In genomic region chr15:89462198-89462912, GRCh38 we compare ENCODE assay signal across 10 cellular contexts. TPM values are rescaled to one million over a fixed set of nuclear protein-coding genes. Genes with fewer than 3 reads are reported as not detected.
A peak's percentile ranks its signal among the peaks of the same experiment; 100 is the strongest.
DNase-seq lines count a peak whose midpoint lies in the region; ATAC-seq, FAIRE-seq and TF ChIP-seq lines count a peak whose summit lies in the region.
"Had no signal": no experiment of that assay in that cellular context is flagged by ENCODE, and none has a peak within 500 bp of the region (broad histone marks: within the 10 kb centered on the region; RNA-seq: fewer than 3 reads in every experiment).

No MANE protein-coding gene starts in this region.

- RAD21 ChIA-PET in GM12878 (lab: Charles Lee; ENCODE audit: unreplicated experiment), result no interaction called here

- H3K27me3 Mint-ChIP-seq in neural progenitor cell (ENCODE audit: insufficient read depth, low read depth), result peaks cover 10% of the 10 kb centered on the region

- H3K9me3 ChIP-seq in GM23248 (ENCODE audit: low read depth) (no peaks in the 10 kb centered on the region), GM12878 (replicated peaks; ENCODE audit: control insufficient read depth, insufficient read depth, low read length) (peaks cover 1% of the 10 kb centered on the region; the same call in 2 of the 3 replicates), neural progenitor cell (ENCODE audit: low read depth) (no peaks in the 10 kb centered on the region)
- H3K9me3 ChIP-seq: upper lobe of left lung had no signal

- CTCF ChIA-PET in GM12878 (lab: Yijun Ruan, JAX), result interaction anchor here (0.6 to 0.7 kb wide), 2 partner anchors 8 to 24 kb away, joined by 3 read pairs; no protein-coding TSS in a partner anchor

- peaks cover 23% of the 10 kb centered on the region for H3K27me3 ChIP-seq in GM23248 (replicated peaks; ENCODE audit: insufficient read depth)
- no peaks in the 10 kb centered on the region for H3K27me3 ChIP-seq in GM12878 (replicated peaks in 1 of 2; ENCODE audit: control insufficient read depth in 2 of 2, insufficient read depth in 2 of 2, low read length in 1 of 2)
- H3K27me3 ChIP-seq in neural progenitor cell, result peaks cover 61% of the 10 kb centered on the region

- H3K9me3 Mint-ChIP-seq in neural progenitor cell, result no peaks in the 10 kb centered on the region
- H3K9me3 Mint-ChIP-seq: mesothelial cell of epicardium had no signal

- H3F3A ChIP-seq in GM23248 (ENCODE audit: insufficient read depth) (no peaks in the 10 kb centered on the region), neural progenitor cell (ENCODE audit: low read depth) (peaks cover 29% of the 10 kb centered on the region)

- H3K9ac ChIP-seq in GM23248, result no peak overlapping the region
- H3K9ac ChIP-seq in GM12878 (ENCODE audit: control insufficient read depth, insufficient read depth, low read length), result no peak overlapping the region
- H3K9ac ChIP-seq in neural progenitor cell, result no peak overlapping the region

- no peak for TF ChIP-seq POLR2A in GM12878 (IDR thresholded peaks at IDR 0.05; ENCODE audit: low read depth, low read length)

- TF ChIP-seq RAD21 in GM12878 (IDR thresholded peaks at IDR 0.05; ENCODE audit: insufficient read depth, low read depth, low read length), result no peak

- in situ Hi-C loops in GM23248 (cut with MboI), result no loop called here
- in situ Hi-C loops in GM12878 (cut with MboI), result no loop called here

- peaks cover 38% of the 10 kb centered on the region for H3K4me1 Mint-ChIP-seq in neural progenitor cell
- H3K4me1 Mint-ChIP-seq: mesothelial cell of epicardium had no signal

- no peaks in the 10 kb centered on the region for H4K20me1 ChIP-seq in GM23248 (ENCODE audit: insufficient read depth)
- no peaks in the 10 kb centered on the region for H4K20me1 ChIP-seq in GM12878 (ENCODE audit: control insufficient read depth, insufficient read depth)
- peaks cover 12% of the 10 kb centered on the region for H4K20me1 ChIP-seq in neural progenitor cell (ENCODE audit: low read depth)

- H3K27ac Mint-ChIP-seq in neural progenitor cell, result no peak overlapping the region
- H3K27ac Mint-ChIP-seq: mesothelial cell of epicardium had no signal

- TF ChIP-seq CTCF in GM12878 (IDR thresholded peaks at IDR 0.05 in 2 of 3, conservative IDR thresholded peaks at IDR 0.05 in 1 of 3; ENCODE audit: control insufficient read depth in 2 of 3, extremely low read depth in 1 of 3, insufficient read depth in 1 of 3, low read depth in 3 of 3, low read length in 3 of 3), result no peak
- TF ChIP-seq CTCF in neural progenitor cell (IDR thresholded peaks at IDR 0.05), result no peak

- no peak for TF ChIP-seq EP300 in GM12878 (IDR thresholded peaks at IDR 0.05; ENCODE audit: borderline replicate concordance in 1 of 2, control insufficient read depth in 1 of 2, low read depth in 2 of 2, low read length in 2 of 2)

- peak; percentile 27 for DNase-seq in GM23248
- DNase-seq in NCI-H1048 (lab: John Stamatoyannopoulos, UW), result peak; percentile 75
- DNase-seq in GM12878 (ENCODE audit: low read depth, low spot score), result no peak
- DNase-seq in neural progenitor cell (ENCODE audit: low spot score), result no peak
- DNase-seq in NCI-H128 (lab: John Stamatoyannopoulos, UW; ENCODE audit: unreplicated experiment), result no peak
- no peak for DNase-seq in activated CD4-positive, CD25-positive, alpha-beta regulatory T cell (lab: John Stamatoyannopoulos, UW)
- DNase-seq in DMS153 (lab: John Stamatoyannopoulos, UW), result no peak
- DNase-seq: stimulated activated CD4-positive, alpha-beta T cell treated with anti-CD3 and anti-CD28 coated beads, Interleukin-4, amount 100 ng/mL, for 4 hours; upper lobe of left lung had no signal

- H3K27ac ChIP-seq in GM23248 (no peak overlapping the region), GM12878 (ENCODE audit: control insufficient read depth, insufficient read depth) (no peak overlapping the region), neural progenitor cell (no peak overlapping the region)
- H3K27ac ChIP-seq: upper lobe of left lung had no signal

- intact Hi-C loops in GM12878 (cut with micrococcal nuclease; ENCODE audit: unreplicated experiment), result no loop called here

- SMC1A ChIA-PET in GM12878 (lab: Charles Lee; ENCODE audit: uncharacterized antibody, unreplicated experiment), result no interaction called here

- POLR2A ChIA-PET in GM12878 (lab: Charles Lee), result no interaction called here

- no peaks in the 10 kb centered on the region for H3K36me3 ChIP-seq in GM23248 (ENCODE audit: low read depth)
- no peaks in the 10 kb centered on the region for H3K36me3 ChIP-seq in GM12878 (ENCODE audit: control insufficient read depth in 2 of 2, insufficient read depth in 2 of 2, low read length in 1 of 2)
- no peaks in the 10 kb centered on the region for H3K36me3 ChIP-seq in neural progenitor cell
- H3K36me3 ChIP-seq: upper lobe of left lung had no signal

- peak; percentile 69 for ATAC-seq in GM12878

- no peak overlapping the region for H2AFZ ChIP-seq in GM23248
- H2AFZ ChIP-seq in GM12878 (ENCODE audit: control insufficient read depth, low read depth, low read length), result peak overlapping the region; percentile 24; the same call in 1 of the 2 replicates
- H2AFZ ChIP-seq in neural progenitor cell (replicated peaks), result no peak overlapping the region

- H3K9me2 ChIP-seq in GM23248 (ENCODE audit: insufficient read depth), result no peaks in the 10 kb centered on the region

- no peak overlapping the region for H3K4me3 Mint-ChIP-seq in neural progenitor cell
- H3K4me3 Mint-ChIP-seq: mesothelial cell of epicardium had no signal

- no peak overlapping the region for H3K4me3 ChIP-seq in GM23248
- no peak overlapping the region for H3K4me3 ChIP-seq in GM12878
- H3K4me3 ChIP-seq in neural progenitor cell, result no peak overlapping the region
- H3K4me3 ChIP-seq: upper lobe of left lung had no signal

- peak; percentile 81 for FAIRE-seq in GM12878 (lab: Jason Lieb, UNC)

- no peaks in the 10 kb centered on the region for H3K36me3 Mint-ChIP-seq in neural progenitor cell
- H3K36me3 Mint-ChIP-seq: mesothelial cell of epicardium had no signal

- H3K4me2 ChIP-seq in GM23248 (ENCODE audit: unreplicated experiment), result no peak overlapping the region
- no peak overlapping the region for H3K4me2 ChIP-seq in GM12878 (ENCODE audit: control insufficient read depth, insufficient read depth)
- H3K4me2 ChIP-seq in neural progenitor cell, result peak overlapping the region; percentile 78

- 48 to 55% methylated on average over 9 of the region's 9 CpGs for WGBS in GM23248 (ENCODE audit: low coverage in 1 of 2, low lambda C conversion rate in 2 of 2, missing lambda C conversion rate in 2 of 2), 2 experiments
- WGBS in GM12878 (ENCODE audit: insufficient coverage, insufficient replicate concordance, low lambda C conversion rate, missing lambda C conversion rate), result 46% methylated on average over 9 of the region's 9 CpGs

- BruUV-seq in GM12878 (replicated peaks; lab: Mats Ljungman, UMichigan), result no TSS peak

- H3K4me1 ChIP-seq in GM23248 (ENCODE audit: insufficient read depth) (no peaks in the 10 kb centered on the region), GM12878 (ENCODE audit: control insufficient read depth, insufficient read depth, low read length) (no peaks in the 10 kb centered on the region), neural progenitor cell (peaks cover 38% of the 10 kb centered on the region)
- H3K4me1 ChIP-seq: upper lobe of left lung had no signal

- H3K79me2 ChIP-seq in GM23248 (ENCODE audit: insufficient read depth) (no peaks in the 10 kb centered on the region), GM12878 (ENCODE audit: control insufficient read depth, insufficient read depth, low read length) (no peaks in the 10 kb centered on the region), neural progenitor cell (ENCODE audit: low read depth) (no peaks in the 10 kb centered on the region)

TF ChIP-seq in GM12878, 131 proteins besides CTCF, POLR2A, EP300 and RAD21:
- no peak for TF ChIP-seq ZNF217 (IDR thresholded peaks at IDR 0.05)
- no peak for TF ChIP-seq NFYA (IDR thresholded peaks at IDR 0.05; ENCODE audit: borderline replicate concordance, low read depth, low read length)
- TF ChIP-seq ZNF384 (IDR thresholded peaks at IDR 0.05; ENCODE audit: borderline replicate concordance, low read depth, low read length), result no peak
- no peak for TF ChIP-seq CBX5 (IDR thresholded peaks at IDR 0.05; ENCODE audit: low read depth)

RNA-seq across cellular contexts. Expression of gene RHCG, which starts 34.0 kb away (rescaled TPM):
- not detected in 2 replicates for total RNA-seq in GM23248 (2014; rRNA removed; shearing (Covaris generic))
- not detected in 2 replicates for polyA plus RNA-seq in GM23248 (2016; fragmentation: Nextera tagmentation; extraction: Ambion mirVana)
- total RNA-seq in GM12878 (2013; cell fraction: nucleolus; rRNA removed), result not detected in 2 replicates
- 0.11 TPM in 1 of 2 replicates, not detected in the other for total RNA-seq in GM12878 (2014; rRNA removed)
- total RNA-seq in GM12878 (2014; rRNA removed; fragmentation: Illumina TruSeq; extraction: Trizol), result not detected in 2 replicates
- total RNA-seq in GM12878 (2021), result not detected in 2 replicates
- polyA plus RNA-seq in GM12878 (2011; ENCODE audit: low read depth), result not detected
- polyA plus RNA-seq in GM12878 (2011; rRNA removed), result 0.05 TPM in 1 of 2 replicates, not detected in the other
- polyA plus RNA-seq in GM12878 (2011; cell fraction: cytosol; rRNA removed), result 0.03 and 0.05 TPM in 2 replicates
- polyA plus RNA-seq in GM12878 (2011; cell fraction: nucleus; rRNA removed), result 0.06 TPM in 1 of 2 replicates, not detected in the other
- not detected in 2 replicates for polyA plus RNA-seq in GM12878 (2012)
- polyA plus RNA-seq in GM12878 (2014; fragmentation: Illumina TruSeq; extraction: Trizol), result not detected in 2 replicates
- not detected for polyA plus RNA-seq in GM12878 (2014; fragmentation: Nextera tagmentation; extraction: Ambion mirVana)
- polyA plus RNA-seq in GM12878 (2014; rRNA removed), result not detected in 2 replicates
- polyA plus RNA-seq in GM12878 (2016; fragmentation: Nextera tagmentation; extraction: Ambion mirVana), result not detected
- polyA minus RNA-seq in GM12878 (2011; rRNA and poly(A)+ RNA removed), result not detected in 2 replicates
- not detected in 2 replicates for polyA minus RNA-seq in GM12878 (2011; cell fraction: cytosol; rRNA and poly(A)+ RNA removed)
- polyA minus RNA-seq in GM12878 (2011; cell fraction: nucleus; rRNA and poly(A)+ RNA removed), result not detected in 2 replicates
- not detected in 2 replicates for total RNA-seq in neural progenitor cell (ENCODE audit: low replicate concordance)
- total RNA-seq: upper lobe of left lung had no signal

Comparison
In these comparisons a context has a peak if more than half of its experiments do, and no peak if none do; other contexts are left out.
1. DNase-seq: peak in GM23248 (single experiment) and NCI-H1048 (single experiment); none in GM12878 (single experiment), neural progenitor cell (single experiment), NCI-H128 (single experiment), activated CD4-positive, CD25-positive, alpha-beta regulatory T cell (0 of 4) and DMS153 (single experiment).